In the genomic region with DNA sequence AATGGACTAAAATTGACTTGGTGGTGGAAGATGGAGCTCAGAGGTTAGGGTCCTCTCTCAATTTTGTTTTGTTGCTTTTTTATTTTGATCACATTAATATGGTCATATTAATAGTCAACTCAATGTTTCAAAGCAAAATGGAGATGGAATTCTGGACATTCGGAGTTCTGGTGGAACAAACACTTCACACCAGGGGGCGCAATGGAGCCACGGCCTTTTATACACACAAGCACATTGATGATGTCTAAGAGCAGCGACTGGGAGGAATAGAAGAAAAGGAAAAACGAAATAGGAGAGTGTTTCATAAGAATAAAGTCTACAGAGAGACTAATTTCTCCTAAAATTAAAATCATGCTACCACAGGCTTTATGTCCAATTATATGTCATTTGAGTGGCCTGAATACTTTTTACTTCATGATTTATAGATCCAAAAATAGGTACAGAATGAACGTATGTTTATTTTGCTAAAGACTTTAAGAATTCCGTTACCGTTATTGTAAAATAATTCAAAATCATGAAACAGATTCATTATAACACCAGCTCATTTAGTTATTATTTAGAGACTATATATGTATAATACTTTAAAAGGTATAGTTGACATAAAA, we compare ENCODE assay signal across 8 cellular contexts.
DNase-seq lines count a peak whose midpoint lies in the region; TF ChIP-seq lines count a peak whose summit lies in the region.

No MANE protein-coding gene starts in this region.

- no peak overlapping the region for H3K4me3 ChIP-seq in astrocyte of the spinal cord (ENCODE audit: low read depth, low read length)

- CTCF ChIA-PET in HEK293T (lab: Yijun Ruan, JAX) = interaction anchor here (0.6 to 1.5 kb wide), 4 partner anchors 8 to 743 kb away, joined by 3 to 4 read pairs (median 3); no protein-coding TSS in a partner anchor

- DNase-seq in GM04504 (ENCODE audit: low read depth) (peak; percentile 42), HEK293T (ENCODE audit: extremely low spot score) (peak; percentile 79), NCI-H1092 treated with DMSO at 0.1 percent for 48 hours (lab: John Stamatoyannopoulos, UW) (peak; percentile 57), T follicular helper cell (ENCODE audit: low read depth) (peak; percentile 32), astrocyte of the spinal cord (ENCODE audit: low read depth, low spot score) (peak; percentile 79), iPS-NIHi7 (ENCODE audit: extremely low spot score) (peak; percentile 70), mesenteric fat pad (ENCODE audit: low spot score) (no peak)
- peak; percentile 41 to 65 (median 48) for DNase-seq in stimulated activated CD4-positive, alpha-beta T cell treated with anti-CD3 and anti-CD28 coated beads, Interleukin-1b, Interleukin-23, amount 100 ng/mL, for 24 hours (ENCODE audit: low read depth in 4 of 4, low spot score in 1 of 4)

- TF ChIP-seq CTCF in astrocyte of the spinal cord (IDR thresholded peaks at IDR 0.05; ENCODE audit: low read depth, low read length) = peak; percentile 87

- in situ Hi-C loops in astrocyte of the spinal cord (cut with HindIII; ENCODE audit: low sequenced_read_pairs) = no loop called here

- POLR2A ChIA-PET in HEK293T (lab: Yijun Ruan, JAX) = no interaction called here

TF ChIP-seq in HEK293T, 16 proteins besides CTCF, POLR2A, EP300 and RAD21:
- TF ChIP-seq BHLHE40 (IDR thresholded peaks at IDR 0.05; ENCODE audit: borderline replicate concordance) = no peak
- TF ChIP-seq NFRKB (IDR thresholded peaks at IDR 0.05) = no peak; the same call in 1 of the 2 replicates
- TF ChIP-seq L3MBTL2 (conservative IDR thresholded peaks at IDR 0.05) = no peak
- TF ChIP-seq ZNF384 (IDR thresholded peaks at IDR 0.05) = no peak
- no peak for TF ChIP-seq FOXK2 (IDR thresholded peaks at IDR 0.05)
- TF ChIP-seq ELF4 (IDR thresholded peaks at IDR 0.05) = no peak
- TF ChIP-seq, protein P1, sequence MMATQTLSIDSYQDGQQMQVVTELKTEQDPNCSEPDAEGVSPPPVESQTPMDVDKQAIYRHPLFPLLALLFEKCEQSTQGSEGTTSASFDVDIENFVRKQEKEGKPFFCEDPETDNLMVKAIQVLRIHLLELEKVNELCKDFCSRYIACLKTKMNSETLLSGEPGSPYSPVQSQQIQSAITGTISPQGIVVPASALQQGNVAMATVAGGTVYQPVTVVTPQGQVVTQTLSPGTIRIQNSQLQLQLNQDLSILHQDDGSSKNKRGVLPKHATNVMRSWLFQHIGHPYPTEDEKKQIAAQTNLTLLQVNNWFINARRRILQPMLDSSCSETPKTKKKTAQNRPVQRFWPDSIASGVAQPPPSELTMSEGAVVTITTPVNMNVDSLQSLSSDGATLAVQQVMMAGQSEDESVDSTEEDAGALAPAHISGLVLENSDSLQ (IDR thresholded peaks at IDR 0.05) = no peak
- no peak for TF ChIP-seq CTBP1 (IDR thresholded peaks at IDR 0.05; ENCODE audit: borderline replicate concordance)
- TF ChIP-seq ARNT (IDR thresholded peaks at IDR 0.05) = no peak
- no peak for TF ChIP-seq SUZ12 (IDR thresholded peaks at IDR 0.05)
- no peak for TF ChIP-seq TARDBP (IDR thresholded peaks at IDR 0.05)
- TF ChIP-seq HDGF (IDR thresholded peaks at IDR 0.05; ENCODE audit: borderline replicate concordance) = no peak
- no peak for TF ChIP-seq FOXM1 (IDR thresholded peaks at IDR 0.05; ENCODE audit: borderline replicate concordance)
- no peak for TF ChIP-seq SP1 (IDR thresholded peaks at IDR 0.05)
- TF ChIP-seq FOXA1 (IDR thresholded peaks at IDR 0.05) = no peak
- no peak for TF ChIP-seq LEF1 (IDR thresholded peaks at IDR 0.05; ENCODE audit: borderline replicate concordance)
